Comparison of ENCODE assay signal across 10 cellular contexts in genomic region chr6:11224966-11225463, GRCh38. TPM values are rescaled to one million over a fixed set of nuclear protein-coding genes. Genes with fewer than 3 reads are reported as not detected.
DNase-seq lines count a peak whose midpoint lies in the region; ATAC-seq, FAIRE-seq and TF ChIP-seq lines count a peak whose summit lies in the region.
"Had no signal": no experiment of that assay in that cellular context is flagged by ENCODE, and none has a peak within 500 bp of the region (broad histone marks: within the 10 kb centered on the region; RNA-seq: fewer than 3 reads in every experiment).

No MANE protein-coding gene starts in this region.

- DNase-seq in astrocyte (ENCODE audit: low read depth) (no peak), OCI-LY7 (ENCODE audit: low spot score) (no peak), DMS153 treated with DMSO at 0.1 percent for 48 hours (lab: John Stamatoyannopoulos, UW; ENCODE audit: unreplicated experiment) (no peak)
- DNase-seq: NCI-H2107 had no signal

- no peaks in the 10 kb centered on the region for H3K9me3 Mint-ChIP-seq in astrocyte (ENCODE audit: unreplicated experiment)
- no peaks in the 10 kb centered on the region for H3K9me3 Mint-ChIP-seq in nephron

- H3K27ac Mint-ChIP-seq in astrocyte (ENCODE audit: unreplicated experiment), result no peak overlapping the region
- H3K27ac Mint-ChIP-seq in nephron, result peak overlapping the region; percentile 55 to 96 (median 91)

- H3K4me2 ChIP-seq in astrocyte (ENCODE audit: low read length) (peak overlapping the region; percentile 74), OCI-LY7 (ENCODE audit: low read length) (no peak overlapping the region)

- TF ChIP-seq CTCF in astrocyte (IDR thresholded peaks at IDR 0.05; ENCODE audit: insufficient read depth, low read depth, low read length), result no peak
- TF ChIP-seq CTCF in nephron (IDR thresholded peaks at IDR 0.05; ENCODE audit: unreplicated experiment in 3 of 3), result no peak
- no peak for TF ChIP-seq CTCF in OCI-LY7 (conservative IDR thresholded peaks at IDR 0.05; ENCODE audit: low read length)

- H3K9me3 ChIP-seq in astrocyte (ENCODE audit: insufficient read depth, low read depth, low read length) (no peaks in the 10 kb centered on the region), OCI-LY7 (ENCODE audit: low read length) (no peaks in the 10 kb centered on the region)
- H3K9me3 ChIP-seq: gastroesophageal sphincter had no signal

- no peak for FAIRE-seq in astrocyte (lab: Jason Lieb, UNC)

- H3K27me3 Mint-ChIP-seq in astrocyte (ENCODE audit: low read depth, unreplicated experiment), result no peaks in the 10 kb centered on the region
- peaks cover 4% of the 10 kb centered on the region for H3K27me3 Mint-ChIP-seq in nephron (ENCODE audit: low read depth)

- peak overlapping the region; percentile 45 for H3K9ac ChIP-seq in astrocyte (ENCODE audit: low read length)

- peak overlapping the region; percentile 30; the same call in 1 of the 2 replicates for H3K4me3 ChIP-seq in ACC112 (ENCODE audit: low read depth, low read length)
- H3K4me3 ChIP-seq in astrocyte (ENCODE audit: insufficient read depth, low read depth, low read length), result no peak overlapping the region
- no peak overlapping the region for H3K4me3 ChIP-seq in OCI-LY7 (ENCODE audit: low read depth, low read length, poor library complexity, severe bottlenecking)
- H3K4me3 ChIP-seq: gastroesophageal sphincter had no signal

- H4K20me1 ChIP-seq in astrocyte (ENCODE audit: insufficient read depth, low read length) (peaks cover 74% of the 10 kb centered on the region), OCI-LY7 (ENCODE audit: insufficient read depth, low read length) (no peaks in the 10 kb centered on the region)

- no peak overlapping the region for H3K4me3 Mint-ChIP-seq in astrocyte (ENCODE audit: unreplicated experiment)
- no peak overlapping the region for H3K4me3 Mint-ChIP-seq in nephron

- CTCF ChIA-PET in OCI-LY7 (lab: Charles Lee; ENCODE audit: unreplicated experiment), result no interaction called here

- POLR2A ChIA-PET in OCI-LY7 (lab: Charles Lee), result interaction anchor here (2.1 kb wide), 1 partner anchor 8 kb away, joined by 5 read pairs; the partner anchor contains the start of gene NEDD9

- H3K4me1 Mint-ChIP-seq in astrocyte (ENCODE audit: low read depth, unreplicated experiment), result peaks cover 53% of the 10 kb centered on the region
- peaks cover 55% of the 10 kb centered on the region for H3K4me1 Mint-ChIP-seq in nephron

- ATAC-seq in HG03432 (IDR thresholded peaks at IDR 0.05; ENCODE audit: unreplicated experiment) (peak; percentile 4), HG03108 (IDR thresholded peaks at IDR 0.05; ENCODE audit: unreplicated experiment) (no peak), HG03354 (IDR thresholded peaks at IDR 0.05; ENCODE audit: poor library complexity, severe bottlenecking, unreplicated experiment) (no peak)
- ATAC-seq: gastroesophageal sphincter had no signal

- intact Hi-C loops in OCI-LY7 (cut with micrococcal nuclease; ENCODE audit: unreplicated experiment), result no loop called here

- H3K36me3 Mint-ChIP-seq in astrocyte (ENCODE audit: low read depth, unreplicated experiment) (peaks cover 24% of the 10 kb centered on the region), nephron (ENCODE audit: low read depth) (peaks cover 3% of the 10 kb centered on the region)

- H3K79me2 ChIP-seq in ACC112 (ENCODE audit: control insufficient read depth, insufficient read depth, low read length, unreplicated experiment) (peaks cover 65% of the 10 kb centered on the region), astrocyte (ENCODE audit: insufficient read depth, low read length) (peaks cover 97% of the 10 kb centered on the region), OCI-LY7 (ENCODE audit: insufficient read depth, low read depth, low read length) (no peaks in the 10 kb centered on the region)

- H3K27me3 ChIP-seq in ACC112 (ENCODE audit: insufficient read depth, low read length) (no peaks in the 10 kb centered on the region), astrocyte (ENCODE audit: insufficient read depth, low read length) (no peaks in the 10 kb centered on the region)
- H3K27me3 ChIP-seq: gastroesophageal sphincter had no signal

- H3K27ac ChIP-seq in ACC112 (ENCODE audit: low read depth, low read length) (peak overlapping the region; percentile 68), astrocyte (ENCODE audit: low read depth, low read length) (peak overlapping the region; percentile 69), OCI-LY7 (ENCODE audit: low read depth, low read length, poor library complexity, severe bottlenecking) (no peak overlapping the region)

- no peaks in the 10 kb centered on the region for H3K9me2 ChIP-seq in OCI-LY7 (ENCODE audit: insufficient read depth, low read length)

- peaks cover 32% of the 10 kb centered on the region for H3K4me1 ChIP-seq in ACC112 (ENCODE audit: control insufficient read depth, insufficient read depth, low read length, unreplicated experiment)
- H3K4me1 ChIP-seq in astrocyte (ENCODE audit: insufficient read depth, low read length), result peaks cover 46% of the 10 kb centered on the region
- peaks cover 4% of the 10 kb centered on the region for H3K4me1 ChIP-seq in OCI-LY7 (ENCODE audit: insufficient read depth, low read length, poor library complexity, severe bottlenecking)

- no TSS peak for BruUV-seq in OCI-LY7 (replicated peaks; lab: Mats Ljungman, UMichigan)

- H3K36me3 ChIP-seq in ACC112 (ENCODE audit: insufficient read depth, low read length) (peaks cover 3% of the 10 kb centered on the region; the same call in 1 of the 2 replicates), astrocyte (ENCODE audit: insufficient read depth, low read length) (peaks cover 7% of the 10 kb centered on the region), OCI-LY7 (ENCODE audit: insufficient read depth, low read length) (no peaks in the 10 kb centered on the region)
- H3K36me3 ChIP-seq: gastroesophageal sphincter had no signal

- H2AFZ ChIP-seq in ACC112 (ENCODE audit: low read length, unreplicated experiment) (no peak overlapping the region), astrocyte (ENCODE audit: low read depth, low read length) (no peak overlapping the region), OCI-LY7 (ENCODE audit: low read length) (no peak overlapping the region)

RNA-seq across cellular contexts. Expression of gene NEDD9, which starts 7.5 kb away (rescaled TPM):
- 37.3 and 39.6 TPM in 2 replicates for total RNA-seq in astrocyte
- total RNA-seq in OCI-LY7 (2014; rRNA removed; shearing (Covaris generic)), result 7.4 and 13.0 TPM in 2 replicates
- 37.4 and 41.6 TPM in 2 replicates for total RNA-seq in OCI-LY7 (2022)
